13 cellular contexts compared by ENCODE assay signal in the genomic region with DNA sequence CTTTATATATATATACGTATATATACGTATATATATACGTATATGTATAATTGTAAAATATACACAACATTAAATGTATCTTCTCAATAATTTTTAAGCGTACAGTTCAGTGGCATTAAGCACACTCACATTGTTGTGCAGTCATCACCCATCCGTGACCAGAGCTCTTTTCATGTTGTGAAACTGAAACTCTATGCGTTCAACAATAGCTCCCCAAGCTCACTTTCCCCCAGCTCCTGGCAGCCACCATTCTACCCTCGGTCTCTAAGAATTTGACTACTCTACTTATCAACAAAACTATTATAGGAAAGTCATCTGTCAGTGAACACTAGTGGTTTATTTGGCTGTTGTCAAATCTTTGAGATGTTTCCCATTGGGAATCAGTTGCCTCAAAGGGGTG.
A peak's percentile ranks its signal among the peaks of the same experiment; 100 is the strongest.
DNase-seq lines count a peak whose midpoint lies in the region; ATAC-seq and TF ChIP-seq lines count a peak whose summit lies in the region.
"Had no signal": no experiment of that assay in that cellular context is flagged by ENCODE, and none has a peak within 500 bp of the region (broad histone marks: within the 10 kb centered on the region; RNA-seq: fewer than 3 reads in every experiment).

No MANE protein-coding gene starts in this region.

- H3K27me3 ChIP-seq in right atrium auricular region = no peaks in the 10 kb centered on the region
- H3K27me3 ChIP-seq: adrenal gland had no signal

- no peaks in the 10 kb centered on the region for H3K4me1 ChIP-seq in mucosa of descending colon (ENCODE audit: low read depth)
- H3K4me1 ChIP-seq in right atrium auricular region = no peaks in the 10 kb centered on the region
- H3K4me1 ChIP-seq: adrenal gland had no signal

- intact Hi-C loops in mucosa of descending colon (cut with DNase I, micrococcal nuclease) = no loop called here

- H3K36me3 ChIP-seq in mucosa of descending colon (ENCODE audit: low read depth) (no peaks in the 10 kb centered on the region), right atrium auricular region (no peaks in the 10 kb centered on the region)
- H3K36me3 ChIP-seq: adrenal gland had no signal

- no peak overlapping the region for H3K27ac ChIP-seq in right atrium auricular region
- H3K27ac ChIP-seq: adrenal gland, C4-2B had no signal

- ATAC-seq in GM18858 (IDR thresholded peaks at IDR 0.05; ENCODE audit: unreplicated experiment) = peak; percentile 85
- peak; percentile 99 for ATAC-seq in GM21360 (IDR thresholded peaks at IDR 0.05; ENCODE audit: unreplicated experiment)
- peak; percentile 62 for ATAC-seq in HG03060 (IDR thresholded peaks at IDR 0.05; ENCODE audit: low read depth, unreplicated experiment)
- no peak for ATAC-seq in mucosa of descending colon
- ATAC-seq: stimulated activated naive CD8-positive, alpha-beta T cell treated with anti-CD3 and anti-CD28 coated beads, Interleukin-15, amount 100 ng/mL, for 72 hours had no signal

- H3K9me3 ChIP-seq in mucosa of descending colon = no peaks in the 10 kb centered on the region
- H3K9me3 ChIP-seq in right atrium auricular region = no peaks in the 10 kb centered on the region
- H3K9me3 ChIP-seq: adrenal gland had no signal

- DNase-seq in NCI-H510A (lab: John Stamatoyannopoulos, UW) (peak; percentile 6), mucosa of descending colon (no peak), NCI-H82 treated with DMSO at 0.1 percent for 48 hours (lab: John Stamatoyannopoulos, UW; ENCODE audit: unreplicated experiment) (no peak), right atrium auricular region (ENCODE audit: low spot score) (no peak)
- no peak for DNase-seq in stimulated activated CD4-positive, alpha-beta T cell treated with anti-CD3 and anti-CD28 coated beads, Interleukin-4, amount 100 ng/mL, for 4 hours
- DNase-seq: adrenal gland; GF-D8; midbrain; stimulated activated naive CD8-positive, alpha-beta T cell treated with anti-CD3 and anti-CD28 coated beads, Interleukin-15, amount 100 ng/mL, for 72 hours had no signal

- H3K4me3 ChIP-seq in mucosa of descending colon (no peak overlapping the region), right atrium auricular region (no peak overlapping the region)
- H3K4me3 ChIP-seq: adrenal gland had no signal

- TF ChIP-seq CTCF in mucosa of descending colon (IDR thresholded peaks at IDR 0.05) (no peak), right atrium auricular region (IDR thresholded peaks at IDR 0.05) (no peak)
